4 cellular contexts compared by ENCODE assay signal in genomic region chr12:102447426-102447825, GRCh38. TPM values are rescaled to one million over a fixed set of nuclear protein-coding genes. Genes with fewer than 3 reads are reported as not detected.
"Had no signal": no experiment of that assay in that cellular context is flagged by ENCODE, and none has a peak within 500 bp of the region (broad histone marks: within the 10 kb centered on the region; RNA-seq: fewer than 3 reads in every experiment).

No MANE protein-coding gene starts in this region.

RNA-seq across cellular contexts. Expression of gene IGF1, which starts 32.9 kb away (rescaled TPM):
- total RNA-seq: mammary epithelial cell, mononuclear cell had no signal
- polyA plus RNA-seq: immature natural killer cell, keratinocyte, mammary epithelial cell had no signal
